In the genomic region with DNA sequence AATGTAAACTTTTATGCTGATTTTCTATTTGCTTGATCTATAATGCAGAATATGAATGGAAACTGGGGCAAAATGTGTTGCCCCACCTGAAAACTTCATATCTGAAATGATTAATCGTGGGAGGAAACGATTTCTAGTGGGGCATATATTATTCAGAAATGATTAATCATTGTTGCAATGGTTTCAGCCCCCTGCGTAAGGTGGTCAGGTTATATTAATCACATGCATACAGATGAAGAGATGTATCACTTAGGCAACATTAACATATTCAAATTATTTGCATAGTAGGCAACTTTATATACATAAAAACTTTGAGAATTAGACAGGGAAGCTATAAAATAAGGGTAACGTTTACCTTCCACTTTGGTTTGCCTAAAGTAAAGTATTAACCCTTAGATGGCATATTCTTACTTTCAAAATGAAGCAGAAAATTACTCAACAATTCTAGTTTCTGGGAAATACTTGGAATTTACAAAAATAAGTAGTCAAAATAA, we compare ENCODE assay signal across 16 cellular contexts. TPM values are rescaled to one million over a fixed set of nuclear protein-coding genes. Genes with fewer than 3 reads are reported as not detected.
DNase-seq lines count a peak whose midpoint lies in the region; ATAC-seq, FAIRE-seq and TF ChIP-seq lines count a peak whose summit lies in the region.
"Had no signal": no experiment of that assay in that cellular context is flagged by ENCODE, and none has a peak within 500 bp of the region (broad histone marks: within the 10 kb centered on the region; RNA-seq: fewer than 3 reads in every experiment).

No MANE protein-coding gene starts in this region.

- ATAC-seq in activated CD4-positive, CD25-positive, alpha-beta regulatory T cell treated with anti-CD3 and anti-CD28 coated beads, Interleukin-2, amount 50 U/mL, for 24 hours, result peak; percentile 94 to 95
- peak in 1 of 2 donors; percentile 58 for ATAC-seq in natural killer cell treated with Interleukin-12 subunit alpha and Interleukin-12 subunit beta and Interleukin-15 and Interleukin-18, amount 100 ng/mL, for 72 hours
- ATAC-seq in natural killer cell, result no peak
- no peak for ATAC-seq in central memory CD8-positive, alpha-beta T cell (replicated peaks; ENCODE audit: extremely low read depth, poor library complexity, severe bottlenecking)

- no peak for TF ChIP-seq CTCF in natural killer cell (IDR thresholded peaks at IDR 0.05)

- DNase-seq in activated CD4-positive, CD25-positive, alpha-beta regulatory T cell treated with anti-CD3 and anti-CD28 coated beads, Interleukin-2, amount 50 U/mL, for 72 hours, result no peak
- DNase-seq in natural killer cell treated with Interleukin-12 subunit alpha and Interleukin-12 subunit beta and Interleukin-15 and Interleukin-18, amount 100 ng/mL, for 72 hours (ENCODE audit: low spot score), result no peak
- DNase-seq in natural killer cell (no peak), GM19238 (ENCODE audit: insufficient read length, low spot score) (no peak), urothelium cell line (ENCODE audit: low spot score) (no peak)
- DNase-seq in central memory CD8-positive, alpha-beta T cell (ENCODE audit: low spot score in 2 of 2), result no peak
- no peak for DNase-seq in activated effector memory CD4-positive, alpha-beta T cell treated with Interleukin-2 at 50 U/mL for 16 hours
- DNase-seq: 8988T, DMS79 treated with DMSO at 0.1 percent for 48 hours, NCI-H1092 treated with DMSO at 0.1 percent for 48 hours, NCI-H2081 treated with DMSO at 0.1 percent for 48 hours, NCI-H82, OCI-M1 had no signal

- no peaks in the 10 kb centered on the region for H3K9me3 Mint-ChIP-seq in natural killer cell treated with Interleukin-12 subunit alpha and Interleukin-12 subunit beta and Interleukin-15 and Interleukin-18, amount 100 ng/mL, for 72 hours
- no peaks in the 10 kb centered on the region for H3K9me3 Mint-ChIP-seq in natural killer cell
- no peaks in the 10 kb centered on the region for H3K9me3 Mint-ChIP-seq in central memory CD8-positive, alpha-beta T cell

- FAIRE-seq in urothelium cell line (lab: Jason Lieb, UNC), result no peak
- FAIRE-seq: H54 had no signal

- H3K36me3 Mint-ChIP-seq in natural killer cell treated with Interleukin-12 subunit alpha and Interleukin-12 subunit beta and Interleukin-15 and Interleukin-18, amount 100 ng/mL, for 72 hours, result peaks cover 17% of the 10 kb centered on the region
- H3K36me3 Mint-ChIP-seq in natural killer cell, result no peaks in the 10 kb centered on the region
- H3K36me3 Mint-ChIP-seq in central memory CD8-positive, alpha-beta T cell (ENCODE audit: insufficient read depth), result peaks cover 37% of the 10 kb centered on the region

- H3K4me1 Mint-ChIP-seq in natural killer cell treated with Interleukin-12 subunit alpha and Interleukin-12 subunit beta and Interleukin-15 and Interleukin-18, amount 100 ng/mL, for 72 hours (ENCODE audit: low read depth in 2 of 2), result peaks cover 0 to 10% of the 10 kb centered on the region in 2 donors
- H3K4me1 Mint-ChIP-seq in natural killer cell, result no peaks in the 10 kb centered on the region
- H3K4me1 Mint-ChIP-seq in central memory CD8-positive, alpha-beta T cell, result no peaks in the 10 kb centered on the region
- H3K4me1 Mint-ChIP-seq: B cell had no signal

- peak overlapping the region; percentile 50 for H3K4me3 Mint-ChIP-seq in natural killer cell treated with Interleukin-12 subunit alpha and Interleukin-12 subunit beta and Interleukin-15 and Interleukin-18, amount 100 ng/mL, for 72 hours
- H3K4me3 Mint-ChIP-seq in natural killer cell, result no peak overlapping the region
- H3K4me3 Mint-ChIP-seq in central memory CD8-positive, alpha-beta T cell, result no peak overlapping the region
- H3K4me3 Mint-ChIP-seq: B cell had no signal

- intact Hi-C loops in natural killer cell (cut with micrococcal nuclease), result no loop called here

- H3K27me3 Mint-ChIP-seq in natural killer cell treated with Interleukin-12 subunit alpha and Interleukin-12 subunit beta and Interleukin-15 and Interleukin-18, amount 100 ng/mL, for 72 hours, result no peaks in the 10 kb centered on the region
- no peaks in the 10 kb centered on the region for H3K27me3 Mint-ChIP-seq in natural killer cell (ENCODE audit: low read depth in 2 of 2)
- H3K27me3 Mint-ChIP-seq in central memory CD8-positive, alpha-beta T cell, result no peaks in the 10 kb centered on the region
- H3K27me3 Mint-ChIP-seq: B cell had no signal

- H3K27ac Mint-ChIP-seq in natural killer cell treated with Interleukin-12 subunit alpha and Interleukin-12 subunit beta and Interleukin-15 and Interleukin-18, amount 100 ng/mL, for 72 hours, result peak overlapping the region; percentile 54 to 61
- peak overlapping the region in 1 of 2 donors; percentile 47 for H3K27ac Mint-ChIP-seq in natural killer cell
- peak overlapping the region; percentile 81 for H3K27ac Mint-ChIP-seq in central memory CD8-positive, alpha-beta T cell (ENCODE audit: low read depth)
- H3K27ac Mint-ChIP-seq: B cell had no signal

RNA-seq across cellular contexts. Expression of gene LSM11, which starts 49.8 kb away (rescaled TPM):
- total RNA-seq in natural killer cell treated with Interleukin-12 subunit alpha and Interleukin-12 subunit beta and Interleukin-15 and Interleukin-18, amount 100 ng/mL, for 72 hours, result 1 to 10 TPM; 4.5 to 7.9 TPM
- 1 to 10 TPM; 1.2 to 2.3 (median 2.0) TPM for total RNA-seq in natural killer cell

Comparison
In these comparisons a context has a peak if more than half of its experiments do, and no peak if none do; other contexts are left out.
1. ATAC-seq: peak in activated CD4-positive, CD25-positive, alpha-beta regulatory T cell treated with anti-CD3 and anti-CD28 coated beads, Interleukin-2, amount 50 U/mL, for 24 hours (2 of 2); none in natural killer cell (0 of 3) and central memory CD8-positive, alpha-beta T cell (single experiment).